ENCODE assay signal across 3 cellular contexts in genomic region chr1:86450847-86451246, GRCh38.
A peak's percentile ranks its signal among the peaks of the same experiment; 100 is the strongest.
TF ChIP-seq lines count a peak whose summit lies in the region.

No MANE protein-coding gene starts in this region.

TF ChIP-seq in GM12891, 5 proteins besides CTCF, POLR2A, EP300 and RAD21:
- no peak for TF ChIP-seq TAF1 (IDR thresholded peaks at IDR 0.05; ENCODE audit: low read depth, low read length)
- no peak for TF ChIP-seq PAX5 (IDR thresholded peaks at IDR 0.05; ENCODE audit: insufficient read depth, low read length, severe bottlenecking)
- TF ChIP-seq SPI1 (IDR thresholded peaks at IDR 0.05; ENCODE audit: low read depth, low read length) = peak; percentile 70
- TF ChIP-seq POU2F2 (IDR thresholded peaks at IDR 0.05; ENCODE audit: low read depth, low read length) = no peak
- TF ChIP-seq POLR2AphosphoS5 (IDR thresholded peaks at IDR 0.05; ENCODE audit: low read depth, low read length) = no peak

TF ChIP-seq in GM23338, 12 proteins besides CTCF, POLR2A, EP300 and RAD21:
- no peak for TF ChIP-seq EZH2 (IDR thresholded peaks at IDR 0.05; ENCODE audit: low read depth, unreplicated experiment)
- TF ChIP-seq NANOG (IDR thresholded peaks at IDR 0.05; ENCODE audit: borderline replicate concordance) = no peak
- no peak for TF ChIP-seq REST (IDR thresholded peaks at IDR 0.05; ENCODE audit: unreplicated experiment)
- no peak for TF ChIP-seq ZNF331 (CRISPR knock-in tag; IDR thresholded peaks at IDR 0.05; ENCODE audit: low read depth)
- no peak for TF ChIP-seq JUNB (IDR thresholded peaks at IDR 0.05; ENCODE audit: unreplicated experiment)
- no peak for TF ChIP-seq ETS1 (IDR thresholded peaks at IDR 0.05)
- TF ChIP-seq POLR2AphosphoS5 (IDR thresholded peaks at IDR 0.05; ENCODE audit: low read depth) = no peak
- TF ChIP-seq ZNF114 (CRISPR knock-in tag; IDR thresholded peaks at IDR 0.05) = no peak
- no peak for TF ChIP-seq EZH2phosphoT487 (IDR thresholded peaks at IDR 0.05; ENCODE audit: unreplicated experiment)

TF ChIP-seq in K562, 482 proteins besides CTCF, POLR2A, EP300 and RAD21:
- TF ChIP-seq NR2C1 (IDR thresholded peaks at IDR 0.05) = no peak
- TF ChIP-seq NR2C1 (tag; IDR thresholded peaks at IDR 0.05) = no peak
- TF ChIP-seq CEBPG (CRISPR knock-in tag; IDR thresholded peaks at IDR 0.05) = no peak
- no peak for TF ChIP-seq CEBPG (tag; conservative IDR thresholded peaks at IDR 0.05 in 1 of 2, IDR thresholded peaks at IDR 0.05 in 1 of 2)
- no peak for TF ChIP-seq NCOA2 (IDR thresholded peaks at IDR 0.05; ENCODE audit: partially characterized antibody in 2 of 2)
- TF ChIP-seq ZNF24 (IDR thresholded peaks at IDR 0.05) = no peak
- no peak for TF ChIP-seq ZFPM2 (CRISPR knock-in tag; IDR thresholded peaks at IDR 0.05)
- no peak for TF ChIP-seq NR2F6 (CRISPR knock-in tag; IDR thresholded peaks at IDR 0.05)
- TF ChIP-seq, protein P1, sequence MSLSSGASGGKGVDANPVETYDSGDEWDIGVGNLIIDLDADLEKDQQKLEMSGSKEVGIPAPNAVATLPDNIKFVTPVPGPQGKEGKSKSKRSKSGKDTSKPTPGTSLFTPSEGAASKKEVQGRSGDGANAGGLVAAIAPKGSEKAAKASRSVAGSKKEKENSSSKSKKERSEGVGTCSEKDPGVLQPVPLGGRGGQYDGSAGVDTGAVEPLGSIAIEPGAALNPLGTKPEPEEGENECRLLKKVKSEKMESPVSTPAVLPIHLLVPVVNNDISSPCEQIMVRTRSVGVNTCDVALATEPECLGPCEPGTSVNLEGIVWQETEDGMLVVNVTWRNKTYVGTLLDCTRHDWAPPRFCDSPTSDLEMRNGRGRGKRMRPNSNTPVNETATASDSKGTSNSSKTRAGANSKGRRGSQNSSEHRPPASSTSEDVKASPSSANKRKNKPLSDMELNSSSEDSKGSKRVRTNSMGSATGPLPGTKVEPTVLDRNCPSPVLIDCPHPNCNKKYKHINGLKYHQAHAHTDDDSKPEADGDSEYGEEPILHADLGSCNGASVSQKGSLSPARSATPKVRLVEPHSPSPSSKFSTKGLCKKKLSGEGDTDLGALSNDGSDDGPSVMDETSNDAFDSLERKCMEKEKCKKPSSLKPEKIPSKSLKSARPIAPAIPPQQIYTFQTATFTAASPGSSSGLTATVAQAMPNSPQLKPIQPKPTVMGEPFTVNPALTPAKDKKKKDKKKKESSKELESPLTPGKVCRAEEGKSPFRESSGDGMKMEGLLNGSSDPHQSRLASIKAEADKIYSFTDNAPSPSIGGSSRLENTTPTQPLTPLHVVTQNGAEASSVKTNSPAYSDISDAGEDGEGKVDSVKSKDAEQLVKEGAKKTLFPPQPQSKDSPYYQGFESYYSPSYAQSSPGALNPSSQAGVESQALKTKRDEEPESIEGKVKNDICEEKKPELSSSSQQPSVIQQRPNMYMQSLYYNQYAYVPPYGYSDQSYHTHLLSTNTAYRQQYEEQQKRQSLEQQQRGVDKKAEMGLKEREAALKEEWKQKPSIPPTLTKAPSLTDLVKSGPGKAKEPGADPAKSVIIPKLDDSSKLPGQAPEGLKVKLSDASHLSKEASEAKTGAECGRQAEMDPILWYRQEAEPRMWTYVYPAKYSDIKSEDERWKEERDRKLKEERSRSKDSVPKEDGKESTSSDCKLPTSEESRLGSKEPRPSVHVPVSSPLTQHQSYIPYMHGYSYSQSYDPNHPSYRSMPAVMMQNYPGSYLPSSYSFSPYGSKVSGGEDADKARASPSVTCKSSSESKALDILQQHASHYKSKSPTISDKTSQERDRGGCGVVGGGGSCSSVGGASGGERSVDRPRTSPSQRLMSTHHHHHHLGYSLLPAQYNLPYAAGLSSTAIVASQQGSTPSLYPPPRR (CRISPR knock-in tag; IDR thresholded peaks at IDR 0.05; ENCODE audit: borderline replicate concordance) = no peak
- TF ChIP-seq SMARCA4 (IDR thresholded peaks at IDR 0.05) = no peak
- TF ChIP-seq ZNF644 (tag; IDR thresholded peaks at IDR 0.05; ENCODE audit: low read depth) = no peak
- no peak for TF ChIP-seq SMARCE1 (IDR thresholded peaks at IDR 0.05)
- no peak for TF ChIP-seq ZNF778 (CRISPR knock-in tag; IDR thresholded peaks at IDR 0.05)
- no peak for TF ChIP-seq ZKSCAN8 (CRISPR knock-in tag; IDR thresholded peaks at IDR 0.05)
- no peak for TF ChIP-seq ZNF134 (CRISPR knock-in tag; conservative IDR thresholded peaks at IDR 0.05)
- no peak for TF ChIP-seq CEBPZ (IDR thresholded peaks at IDR 0.05; ENCODE audit: borderline replicate concordance, low read depth, low read length)
- no peak for TF ChIP-seq PPARD (CRISPR knock-in tag; IDR thresholded peaks at IDR 0.05)
- TF ChIP-seq, protein P2, sequence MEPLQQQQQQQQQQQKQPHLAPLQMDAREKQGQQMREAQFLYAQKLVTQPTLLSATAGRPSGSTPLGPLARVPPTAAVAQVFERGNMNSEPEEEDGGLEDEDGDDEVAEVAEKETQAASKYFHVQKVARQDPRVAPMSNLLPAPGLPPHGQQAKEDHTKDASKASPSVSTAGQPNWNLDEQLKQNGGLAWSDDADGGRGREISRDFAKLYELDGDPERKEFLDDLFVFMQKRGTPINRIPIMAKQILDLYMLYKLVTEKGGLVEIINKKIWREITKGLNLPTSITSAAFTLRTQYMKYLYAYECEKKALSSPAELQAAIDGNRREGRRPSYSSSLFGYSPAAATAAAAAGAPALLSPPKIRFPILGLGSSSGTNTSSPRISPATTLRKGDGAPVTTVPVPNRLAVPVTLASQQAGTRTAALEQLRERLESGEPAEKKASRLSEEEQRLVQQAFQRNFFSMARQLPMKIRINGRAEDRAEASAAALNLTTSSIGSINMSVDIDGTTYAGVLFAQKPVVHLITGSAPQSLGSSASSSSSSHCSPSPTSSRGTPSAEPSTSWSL (CRISPR knock-in tag; IDR thresholded peaks at IDR 0.05; ENCODE audit: borderline replicate concordance) = no peak
- no peak for TF ChIP-seq IFI16 (CRISPR knock-in tag; IDR thresholded peaks at IDR 0.05)
TF ChIP-seq in K562: peak in this region for 0.
